1 cellular context compared by ENCODE assay signal in genomic region chr1:178093958-178094751, GRCh38.
TF ChIP-seq lines count a peak whose summit lies in the region.

RASAL2 (plus strand) TSS chr1:178094104; CDS start chr1:178094493, 389 bp downstream.

TF ChIP-seq in K562, 482 proteins besides CTCF, POLR2A, EP300 and RAD21 (continued from another document):
- TF ChIP-seq ZNF655 (CRISPR knock-in tag; IDR thresholded peaks at IDR 0.05) (no peak), MXD1 (CRISPR knock-in tag; IDR thresholded peaks at IDR 0.05; ENCODE audit: borderline replicate concordance, poor library complexity, severe bottlenecking) (no peak), E2F6 (IDR thresholded peaks at IDR 0.05; ENCODE audit: borderline replicate concordance in 1 of 2, extremely low read depth in 1 of 2, insufficient read depth in 1 of 2, insufficient read length in 1 of 2, low read depth in 1 of 2, low read length in 1 of 2, poor library complexity in 1 of 2, severe bottlenecking in 1 of 2) (peak; percentile 59 to 77), CEBPG (CRISPR knock-in tag; IDR thresholded peaks at IDR 0.05) (0 out of 2 replicates have a peak, but pooled peaks have one; percentile 5), CEBPG (tag; conservative IDR thresholded peaks at IDR 0.05 in 1 of 2, IDR thresholded peaks at IDR 0.05 in 1 of 2) (no peak), ZNF263 (CRISPR knock-in tag; IDR thresholded peaks at IDR 0.05; ENCODE audit: borderline replicate concordance) (no peak), ARID4B (CRISPR knock-in tag; IDR thresholded peaks at IDR 0.05) (peak; percentile 10; the same call in 1 of the 2 replicates), NRF1 (conservative IDR thresholded peaks at IDR 0.05 in 1 of 2, IDR thresholded peaks at IDR 0.05 in 1 of 2) (peak; percentile 14 to 15; a peak in 1 of 4 replicates), PRDM10 (IDR thresholded peaks at IDR 0.05; ENCODE audit: partially characterized antibody) (peak; percentile 5), RBFOX2 (IDR thresholded peaks at IDR 0.05; ENCODE audit: low read depth, low read length) (0 out of 2 replicates have a peak, but pooled peaks have one; percentile 17), EZH2 (IDR thresholded peaks at IDR 0.05; ENCODE audit: borderline replicate concordance, low read depth, low read length) (0 out of 2 replicates have a peak, but pooled peaks have one; percentile 73), ATF4 (CRISPR knock-in tag; IDR thresholded peaks at IDR 0.05) (0 out of 2 replicates have a peak, but pooled peaks have one; percentile 14), E2F3 (CRISPR knock-in tag; IDR thresholded peaks at IDR 0.05) (0 out of 2 replicates have a peak, but pooled peaks have one; percentile 30), ZNF395 (CRISPR knock-in tag; IDR thresholded peaks at IDR 0.05) (0 out of 2 replicates have a peak, but pooled peaks have one; percentile 8), BCOR (IDR thresholded peaks at IDR 0.05) (no peak), PCBP1 (IDR thresholded peaks at IDR 0.05; ENCODE audit: low read depth, low read length, poor library complexity, severe bottlenecking) (peak; percentile 84), UBTF (IDR thresholded peaks at IDR 0.05; ENCODE audit: borderline replicate concordance in 1 of 2, low read depth in 2 of 2, low read length in 2 of 2) (peak; percentile 80 to 97; a peak in 3 of 4 replicates), YY1 (IDR thresholded peaks at IDR 0.05; ENCODE audit: borderline replicate concordance in 1 of 3, control insufficient read depth in 1 of 3, extremely low read depth in 1 of 3, insufficient read depth in 3 of 3, insufficient read length in 1 of 3, insufficient replicate concordance in 2 of 3, low read depth in 1 of 3, low read length in 2 of 3) (peak in 1 of 3 experiments; percentile 4), HMGN3 (IDR thresholded peaks at IDR 0.05; ENCODE audit: borderline replicate concordance, extremely low read depth, insufficient read length, low read depth, low read length) (peak; percentile 59), IFI16 (CRISPR knock-in tag; IDR thresholded peaks at IDR 0.05) (no peak), NCOR1 (IDR thresholded peaks at IDR 0.05) (no peak)
